Comparison of ENCODE assay signal across 8 cellular contexts in the genomic region with DNA sequence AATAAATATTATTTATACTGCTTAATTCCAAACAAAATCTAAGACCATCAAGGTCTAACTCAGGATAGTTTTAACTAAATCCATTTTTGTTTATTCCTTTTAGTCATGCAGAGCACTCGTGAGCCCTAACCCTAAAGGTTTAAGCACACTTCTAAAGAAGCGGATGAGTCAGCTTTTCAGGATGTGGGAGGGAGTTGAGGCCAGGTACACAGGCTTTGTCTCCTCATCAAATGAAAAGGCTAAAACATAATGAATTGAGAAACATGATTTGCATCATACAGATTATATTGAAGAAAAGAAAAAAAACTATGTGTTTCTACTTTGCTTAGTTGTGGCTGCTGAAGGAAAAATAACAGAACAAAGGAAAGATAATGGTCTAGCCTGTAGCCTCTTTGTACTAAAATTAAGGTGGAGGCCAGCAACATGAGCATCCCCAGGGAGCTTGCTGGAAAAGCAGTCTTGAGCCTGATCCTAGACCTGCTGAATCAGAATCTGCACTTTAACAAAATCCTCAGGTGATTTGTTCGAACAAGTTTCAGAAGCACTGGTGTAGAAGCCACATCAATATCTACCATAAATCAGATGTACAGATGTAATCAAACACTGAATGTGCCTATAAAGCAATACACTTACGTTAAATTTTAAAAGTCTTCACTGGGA. TPM values are rescaled to one million over a fixed set of nuclear protein-coding genes. Genes with fewer than 3 reads are reported as not detected.
DNase-seq lines count a peak whose midpoint lies in the region; FAIRE-seq and TF ChIP-seq lines count a peak whose summit lies in the region.

No MANE protein-coding gene starts in this region.

- TF ChIP-seq POLR2A in H1 (IDR thresholded peaks at IDR 0.05; ENCODE audit: control extremely low read depth in 1 of 2, low read depth in 2 of 2, low read length in 2 of 2), result no peak

- H3K56ac ChIP-seq in H1 (replicated peaks; ENCODE audit: insufficient read length, low read depth, low read length), result no peak overlapping the region

- no peak overlapping the region for H3K4ac ChIP-seq in H1 (replicated peaks; ENCODE audit: insufficient read length, low read depth, low read length)

- peak overlapping the region; percentile 61 for H4K5ac ChIP-seq in H1 (ENCODE audit: insufficient read length, low read depth, low read length)

- H3K9ac ChIP-seq in HUES64 (ENCODE audit: low read depth, low read length), result peak overlapping the region; percentile 34; the same call in 1 of the 2 replicates
- peak overlapping the region in 1 of 4 experiments; percentile 34; a peak in 1 of 7 replicates for H3K9ac ChIP-seq in H1 (replicated peaks in 1 of 4; ENCODE audit: extremely low read depth in 1 of 4, low read depth in 3 of 4, low read length in 3 of 4)

- H2BK15ac ChIP-seq in H1 (ENCODE audit: low read length), result no peak overlapping the region

- H2BK120ac ChIP-seq in H1 (replicated peaks; ENCODE audit: low read depth, low read length), result no peak overlapping the region

- H4K8ac ChIP-seq in H1 (ENCODE audit: extremely low read depth, insufficient read depth, low read length), result no peak overlapping the region

- no peak overlapping the region for H2AFZ ChIP-seq in H1 (ENCODE audit: low read length)

- H3K18ac ChIP-seq in H1 (ENCODE audit: extremely low read depth, low read length), result no peak overlapping the region

- peak overlapping the region; percentile 6 to 8; a peak in 1 of 4 replicates for H3K4me2 ChIP-seq in H1 (ENCODE audit: insufficient read depth in 1 of 2, low read depth in 2 of 2, low read length in 2 of 2)

- H3K4me3 Mint-ChIP-seq in activated CD4-positive, alpha-beta T cell treated with anti-CD3 and anti-CD28 coated beads, Interleukin-2, amount 10 ng/mL, durations not matched to agents 7 days and 5 days, result no peak overlapping the region
- H3K4me3 Mint-ChIP-seq in osteocyte (ENCODE audit: unreplicated experiment) (no peak overlapping the region), endothelial cell (ENCODE audit: unreplicated experiment) (no peak overlapping the region)

- FAIRE-seq in H1 (lab: Jason Lieb, UNC), result peak; percentile 58

- H3K23me2 ChIP-seq in H1 (ENCODE audit: low read depth, low read length), result no peaks in the 10 kb centered on the region

- H3K14ac ChIP-seq in H1 (ENCODE audit: insufficient read length), result no peak overlapping the region

- DNase-seq in activated CD4-positive, alpha-beta T cell treated with anti-CD3 and anti-CD28 coated beads, Interleukin-2, amount 10 ng/mL, durations not matched to agents 7 days and 5 days, result peak; percentile 52
- DNase-seq in H1 (ENCODE audit: low read depth in 1 of 2, low spot score in 2 of 2) (no peak), osteocyte (ENCODE audit: extremely low spot score, unreplicated experiment) (no peak), endothelial cell (ENCODE audit: low spot score) (no peak), NCI-H1092 treated with DMSO at 0.1 percent for 48 hours (lab: John Stamatoyannopoulos, UW) (no peak), NCI-H2029 treated with DMSO at 0.1 percent for 48 hours (lab: John Stamatoyannopoulos, UW) (no peak)
- DNase-seq in stimulated activated CD4-positive, alpha-beta T cell treated with anti-CD3 and anti-CD28 coated beads, Interleukin-2, amount 100 ng/mL, for 48 hours, result peak; percentile 14 to 15

- TF ChIP-seq EP300 in H1 (IDR thresholded peaks at IDR 0.05; ENCODE audit: borderline replicate concordance in 1 of 2, low read depth in 2 of 2, low read length in 2 of 2), result no peak

- H3K36me3 ChIP-seq in HUES64 (ENCODE audit: insufficient read depth, low read length) (peaks cover 85% of the 10 kb centered on the region), H1 (ENCODE audit: control insufficient read depth in 2 of 4, insufficient read depth in 4 of 4, low read length in 3 of 4) (peaks cover 7 to 63% (median 29%) of the 10 kb centered on the region in 4 experiments; a peak in 7 of 8 replicates)

- H3K27ac Mint-ChIP-seq in activated CD4-positive, alpha-beta T cell treated with anti-CD3 and anti-CD28 coated beads, Interleukin-2, amount 10 ng/mL, durations not matched to agents 7 days and 5 days, result peak overlapping the region; percentile 73
- no peak overlapping the region for H3K27ac Mint-ChIP-seq in osteocyte (ENCODE audit: unreplicated experiment)
- H3K27ac Mint-ChIP-seq in endothelial cell (ENCODE audit: unreplicated experiment), result no peak overlapping the region

- H2BK20ac ChIP-seq in H1 (ENCODE audit: low read length), result no peak overlapping the region

- H3K79me1 ChIP-seq in H1 (ENCODE audit: low read depth, low read length), result no peaks in the 10 kb centered on the region

- no peaks in the 10 kb centered on the region for H4K20me1 ChIP-seq in H1 (replicated peaks in 1 of 2; ENCODE audit: control insufficient read depth in 1 of 2, insufficient read depth in 2 of 2, low read length in 2 of 2)

- no peak overlapping the region for H3K23ac ChIP-seq in H1 (ENCODE audit: insufficient read length)

- no peak overlapping the region for H2BK5ac ChIP-seq in H1 (ENCODE audit: low read depth, low read length)

- no peak overlapping the region for H2BK12ac ChIP-seq in H1 (ENCODE audit: low read depth, low read length)

- H2AK5ac ChIP-seq in H1 (ENCODE audit: low read depth, low read length), result no peak overlapping the region

- CTCF ChIA-PET in activated CD4-positive, alpha-beta T cell treated with anti-CD3 and anti-CD28 coated beads, Interleukin-2, amount 10 ng/mL, durations not matched to agents 7 days and 5 days (lab: Charles Lee), result no interaction called here
- CTCF ChIA-PET in H1 (lab: Charles Lee; ENCODE audit: partially characterized antibody), result no interaction called here

- no peak overlapping the region for H3K4me3 ChIP-seq in HUES64 (ENCODE audit: low read length)
- H3K4me3 ChIP-seq in H1 (ENCODE audit: extremely low read depth in 1 of 4, insufficient read depth in 2 of 4, low read depth in 3 of 4, low read length in 4 of 4), result no peak overlapping the region; a peak in 1 of 8 replicates

- TF ChIP-seq RAD21 in H1 (IDR thresholded peaks at IDR 0.05 in 1 of 2, conservative IDR thresholded peaks at IDR 0.05 in 1 of 2; ENCODE audit: low read depth in 2 of 2, low read length in 2 of 2), result no peak

- H3K36me3 Mint-ChIP-seq in activated CD4-positive, alpha-beta T cell treated with anti-CD3 and anti-CD28 coated beads, Interleukin-2, amount 10 ng/mL, durations not matched to agents 7 days and 5 days (ENCODE audit: low read depth), result peaks cover 72% of the 10 kb centered on the region
- H3K36me3 Mint-ChIP-seq in osteocyte (ENCODE audit: unreplicated experiment) (peaks cover 65% of the 10 kb centered on the region), endothelial cell (ENCODE audit: low read depth, unreplicated experiment) (peaks cover 11% of the 10 kb centered on the region)

- no peak overlapping the region for H4K91ac ChIP-seq in H1 (replicated peaks; ENCODE audit: insufficient read length, low read length)

- H3K79me2 ChIP-seq in H1 (ENCODE audit: control insufficient read depth in 1 of 2, insufficient read depth in 2 of 2, low read length in 2 of 2), result no peaks in the 10 kb centered on the region

- H3K27ac ChIP-seq in HUES64 (ENCODE audit: low read depth, low read length), result peak overlapping the region; percentile 85
- H3K27ac ChIP-seq in H1 (ENCODE audit: low read depth, low read length), result peak overlapping the region; percentile 21

- H3K27me3 Mint-ChIP-seq in activated CD4-positive, alpha-beta T cell treated with anti-CD3 and anti-CD28 coated beads, Interleukin-2, amount 10 ng/mL, durations not matched to agents 7 days and 5 days, result no peaks in the 10 kb centered on the region
- H3K27me3 Mint-ChIP-seq in osteocyte (ENCODE audit: unreplicated experiment) (no peaks in the 10 kb centered on the region), endothelial cell (ENCODE audit: unreplicated experiment) (no peaks in the 10 kb centered on the region)

- H3K4me1 Mint-ChIP-seq in activated CD4-positive, alpha-beta T cell treated with anti-CD3 and anti-CD28 coated beads, Interleukin-2, amount 10 ng/mL, durations not matched to agents 7 days and 5 days, result peaks cover 24% of the 10 kb centered on the region
- H3K4me1 Mint-ChIP-seq in osteocyte (ENCODE audit: unreplicated experiment) (peaks cover 4% of the 10 kb centered on the region), endothelial cell (ENCODE audit: unreplicated experiment) (peaks cover 5% of the 10 kb centered on the region)

- H3K4me1 ChIP-seq in HUES64 (ENCODE audit: insufficient read depth, low read length) (peaks cover 25% of the 10 kb centered on the region), H1 (replicated peaks in 1 of 4; ENCODE audit: control insufficient read depth in 3 of 4, insufficient read depth in 4 of 4, low read length in 3 of 4) (peaks cover 0 to 12% (median 8%) of the 10 kb centered on the region in 4 experiments; a peak in 3 of 7 replicates)

- H3K9me3 ChIP-seq in HUES64 (ENCODE audit: insufficient read depth, low read depth, low read length) (no peaks in the 10 kb centered on the region), H1 (ENCODE audit: insufficient read depth in 2 of 2, low read depth in 1 of 2, low read length in 1 of 2) (no peaks in the 10 kb centered on the region)

- POLR2A ChIA-PET in activated CD4-positive, alpha-beta T cell treated with anti-CD3 and anti-CD28 coated beads, Interleukin-2, amount 10 ng/mL, durations not matched to agents 7 days and 5 days (lab: Charles Lee), result no interaction called here
- POLR2A ChIA-PET in H1 (lab: Charles Lee; ENCODE audit: partially characterized antibody), result interaction anchor here (1.0 to 1.9 kb wide), 2 partner anchors 21 to 27 kb away, joined by 3 to 5 read pairs; a partner anchor contains a TSS

- WGBS in HUES64, result 59% methylated on average over 4 of the region's 4 CpGs
- 67% methylated on average over 4 of the region's 4 CpGs; no CpG with 5 or more reads in 1 of the 2 experiments for WGBS in H1 (ENCODE audit: extremely low coverage in 1 of 2, insufficient coverage in 1 of 2, insufficient read length in 1 of 2, insufficient replicate concordance in 2 of 2, low coverage in 1 of 2, low lambda C conversion rate in 2 of 2, missing lambda C conversion rate in 1 of 2), 2 experiments

- no peaks in the 10 kb centered on the region for H3K27me3 ChIP-seq in HUES64 (ENCODE audit: insufficient read depth, low read length)
- H3K27me3 ChIP-seq in H1 (replicated peaks in 1 of 4; ENCODE audit: control insufficient read depth in 3 of 4, extremely low read depth in 1 of 4, insufficient read depth in 3 of 4, low read length in 3 of 4), result no peaks in the 10 kb centered on the region

- no peaks in the 10 kb centered on the region for H3K9me3 Mint-ChIP-seq in activated CD4-positive, alpha-beta T cell treated with anti-CD3 and anti-CD28 coated beads, Interleukin-2, amount 10 ng/mL, durations not matched to agents 7 days and 5 days
- H3K9me3 Mint-ChIP-seq in osteocyte (ENCODE audit: unreplicated experiment) (no peaks in the 10 kb centered on the region), endothelial cell (ENCODE audit: unreplicated experiment) (no peaks in the 10 kb centered on the region)

- TF ChIP-seq CTCF in H1 (IDR thresholded peaks at IDR 0.05; ENCODE audit: control extremely low read depth in 1 of 3, insufficient read depth in 1 of 3, low read depth in 1 of 3, low read length in 3 of 3), result no peak
- TF ChIP-seq CTCF in osteocyte (IDR thresholded peaks at IDR 0.05), result no peak
- no peak for TF ChIP-seq CTCF in endothelial cell (IDR thresholded peaks at IDR 0.05; ENCODE audit: unreplicated experiment)

RNA-seq across cellular contexts. Expression of a gene that starts 21.1 kb away (rescaled TPM):
- 46.5 TPM for polyA plus RNA-seq in HUES64 (2013, experiment 1 of 2)
- polyA plus RNA-seq in HUES64 (2013, experiment 2 of 2), result 44.1 TPM
- total RNA-seq in activated CD4-positive, alpha-beta T cell treated with anti-CD3 and anti-CD28 coated beads, Interleukin-2, amount 10 ng/mL, durations not matched to agents 7 days and 5 days, result 10 to 100 TPM; 16.8 to 19.5 TPM
- 39.0 and 40.0 TPM in 2 replicates for total RNA-seq in H1 (2021; fragmentation: NEBNext Ultra II Directional; extraction: Animal tissue kit (Norgen Biotek cat#: 25700))
- 18.1 and 35.0 TPM in 2 replicates for polyA plus RNA-seq in H1 (2011; rRNA removed)
- polyA plus RNA-seq in H1 (2011; cell fraction: cytosol; rRNA removed), result 30.3 TPM
- 7.9 TPM for polyA plus RNA-seq in H1 (2011; cell fraction: nucleus; rRNA removed)
- polyA plus RNA-seq in H1 (2012, experiment 1 of 2), result 24.3 to 34.8 TPM (median 27.8 TPM) in 4 replicates
- 8.2 TPM for polyA plus RNA-seq in H1 (2012, experiment 2 of 2)
- polyA plus RNA-seq in H1 (2013, experiment 1 of 2), result 37.3 TPM
- 37.4 TPM for polyA plus RNA-seq in H1 (2013, experiment 2 of 2)
- 15.7 and 19.3 TPM in 2 replicates for polyA minus RNA-seq in H1 (2011; rRNA and poly(A)+ RNA removed)
- 12.9 TPM for polyA minus RNA-seq in H1 (2011; cell fraction: cytosol; rRNA and poly(A)+ RNA removed)
- polyA minus RNA-seq in H1 (2011; cell fraction: nucleus; rRNA and poly(A)+ RNA removed), result 14.7 TPM
- total RNA-seq in osteocyte (32.9 and 33.9 TPM in 2 replicates), endothelial cell (ENCODE audit: unreplicated experiment) (41.9 TPM)

RNA-seq across cellular contexts. Expression of a gene that starts 44.0 kb away (rescaled TPM):
- polyA plus RNA-seq in HUES64 (2013, experiment 1 of 2), result not detected
- polyA plus RNA-seq in HUES64 (2013, experiment 2 of 2), result not detected
- under 1 TPM; 0.12 to 0.35 TPM for total RNA-seq in activated CD4-positive, alpha-beta T cell treated with anti-CD3 and anti-CD28 coated beads, Interleukin-2, amount 10 ng/mL, durations not matched to agents 7 days and 5 days
- total RNA-seq in H1 (2021; fragmentation: NEBNext Ultra II Directional; extraction: Animal tissue kit (Norgen Biotek cat#: 25700)), result 0.65 TPM in 1 of 2 replicates, not detected in the other
- polyA plus RNA-seq in H1 (2011; rRNA removed), result 0.05 TPM in 1 of 2 replicates, not detected in the other
- 0.04 TPM for polyA plus RNA-seq in H1 (2011; cell fraction: cytosol; rRNA removed)
- 0.11 TPM for polyA plus RNA-seq in H1 (2011; cell fraction: nucleus; rRNA removed)
- not detected in 4 replicates for polyA plus RNA-seq in H1 (2012, experiment 1 of 2)
- not detected for polyA plus RNA-seq in H1 (2012, experiment 2 of 2)
- 0.12 TPM for polyA plus RNA-seq in H1 (2013, experiment 1 of 2)
- polyA plus RNA-seq in H1 (2013, experiment 2 of 2), result 0.18 TPM
- not detected in 2 replicates for polyA minus RNA-seq in H1 (2011; rRNA and poly(A)+ RNA removed)
- polyA minus RNA-seq in H1 (2011; cell fraction: cytosol; rRNA and poly(A)+ RNA removed), result not detected
- 0.50 TPM for polyA minus RNA-seq in H1 (2011; cell fraction: nucleus; rRNA and poly(A)+ RNA removed)
- total RNA-seq in osteocyte, result 0.40 TPM in 1 of 2 replicates, not detected in the other
- total RNA-seq in endothelial cell (ENCODE audit: unreplicated experiment), result 0.36 TPM

RNA-seq across cellular contexts. Expression of a gene that starts 50.8 kb away (rescaled TPM):
- polyA plus RNA-seq in HUES64 (2013, experiment 1 of 2), result 8.9 TPM
- 9.2 TPM for polyA plus RNA-seq in HUES64 (2013, experiment 2 of 2)
- total RNA-seq in activated CD4-positive, alpha-beta T cell treated with anti-CD3 and anti-CD28 coated beads, Interleukin-2, amount 10 ng/mL, durations not matched to agents 7 days and 5 days, result 10 to 100 TPM; 37.2 to 38.2 TPM
- 19.3 and 21.5 TPM in 2 replicates for total RNA-seq in H1 (2021; fragmentation: NEBNext Ultra II Directional; extraction: Animal tissue kit (Norgen Biotek cat#: 25700))
- 2.9 and 4.8 TPM in 2 replicates for polyA plus RNA-seq in H1 (2011; rRNA removed)
- 7.8 TPM for polyA plus RNA-seq in H1 (2011; cell fraction: cytosol; rRNA removed)
- polyA plus RNA-seq in H1 (2011; cell fraction: nucleus; rRNA removed), result 5.1 TPM
- 8.0 to 24.8 TPM (median 11.8 TPM) in 4 replicates for polyA plus RNA-seq in H1 (2012, experiment 1 of 2)
- polyA plus RNA-seq in H1 (2012, experiment 2 of 2), result 0.56 TPM
- polyA plus RNA-seq in H1 (2013, experiment 1 of 2), result 13.8 TPM
- polyA plus RNA-seq in H1 (2013, experiment 2 of 2), result 13.6 TPM
- 15.1 and 34.6 TPM in 2 replicates for polyA minus RNA-seq in H1 (2011; rRNA and poly(A)+ RNA removed)
- polyA minus RNA-seq in H1 (2011; cell fraction: cytosol; rRNA and poly(A)+ RNA removed), result 14.1 TPM
- polyA minus RNA-seq in H1 (2011; cell fraction: nucleus; rRNA and poly(A)+ RNA removed), result 48.5 TPM
- total RNA-seq in osteocyte (24.8 and 30.2 TPM in 2 replicates), endothelial cell (ENCODE audit: unreplicated experiment) (18.8 TPM)

Comparison
In these comparisons a context has a peak if more than half of its experiments do, and no peak if none do; other contexts are left out.
1. DNase-seq: peak in activated CD4-positive, alpha-beta T cell treated with anti-CD3 and anti-CD28 coated beads, Interleukin-2, amount 10 ng/mL, durations not matched to agents 7 days and 5 days (single experiment) and stimulated activated CD4-positive, alpha-beta T cell treated with anti-CD3 and anti-CD28 coated beads, Interleukin-2, amount 100 ng/mL, for 48 hours (2 of 2); none in H1 (0 of 2), osteocyte (single experiment), endothelial cell (single experiment), NCI-H1092 treated with DMSO at 0.1 percent for 48 hours (single experiment) and NCI-H2029 treated with DMSO at 0.1 percent for 48 hours (single experiment).